Comparison of ENCODE assay signal across 17 cellular contexts in genomic region chr19:49780861-49781260, GRCh38. TPM values are rescaled to one million over a fixed set of nuclear protein-coding genes. Genes with fewer than 3 reads are reported as not detected.
DNase-seq lines count a peak whose midpoint lies in the region; ATAC-seq and TF ChIP-seq lines count a peak whose summit lies in the region.
"Had no signal": no experiment of that assay in that cellular context is flagged by ENCODE, and none has a peak within 500 bp of the region (broad histone marks: within the 10 kb centered on the region; RNA-seq: fewer than 3 reads in every experiment).

No MANE protein-coding gene starts in this region.

- TF ChIP-seq POLR2A in breast epithelium (IDR thresholded peaks at IDR 0.05), result no peak

- H3K4me3 ChIP-seq in Caco-2 (ENCODE audit: low read depth, low read length) (no peak overlapping the region), breast epithelium (no peak overlapping the region)
- H3K4me3 ChIP-seq: esophagus squamous epithelium had no signal

- intact Hi-C loops in activated CD4-positive, alpha-beta memory T cell treated with anti-CD3 and anti-CD28 coated beads for 36 hours (cut with micrococcal nuclease), result no loop called here
- intact Hi-C loops in Caco-2 (cut with micrococcal nuclease; ENCODE audit: unreplicated experiment) (no loop called here), breast epithelium (cut with DNase I; ENCODE audit: low total_unique reads) (no loop called here)

- H3K9me3 Mint-ChIP-seq in activated CD4-positive, alpha-beta memory T cell treated with anti-CD3 and anti-CD28 coated beads, Interleukin-2, amount 10 ng/mL, durations not matched to agents 7 days and 5 days, result no peaks in the 10 kb centered on the region
- no peaks in the 10 kb centered on the region for H3K9me3 Mint-ChIP-seq in activated CD4-positive, alpha-beta memory T cell treated with anti-CD3 and anti-CD28 coated beads for 36 hours
- H3K9me3 Mint-ChIP-seq in Caco-2 (ENCODE audit: unreplicated experiment) (no peaks in the 10 kb centered on the region), nephron progenitor cell (no peaks in the 10 kb centered on the region)
- H3K9me3 Mint-ChIP-seq in effector memory CD8-positive, alpha-beta T cell, result no peaks in the 10 kb centered on the region
- H3K9me3 Mint-ChIP-seq: CD8-positive, alpha-beta memory T cell had no signal

- no peaks in the 10 kb centered on the region for H3K27me3 Mint-ChIP-seq in activated CD4-positive, alpha-beta memory T cell treated with anti-CD3 and anti-CD28 coated beads, Interleukin-2, amount 10 ng/mL, durations not matched to agents 7 days and 5 days
- no peaks in the 10 kb centered on the region for H3K27me3 Mint-ChIP-seq in activated CD4-positive, alpha-beta memory T cell treated with anti-CD3 and anti-CD28 coated beads for 36 hours
- no peaks in the 10 kb centered on the region for H3K27me3 Mint-ChIP-seq in Caco-2 (ENCODE audit: insufficient read depth, unreplicated experiment)
- H3K27me3 Mint-ChIP-seq in effector memory CD8-positive, alpha-beta T cell, result no peaks in the 10 kb centered on the region
- H3K27me3 Mint-ChIP-seq in nephron progenitor cell (ENCODE audit: low read depth, poor library complexity), result peaks cover 2% of the 10 kb centered on the region
- H3K27me3 Mint-ChIP-seq: CD8-positive, alpha-beta memory T cell had no signal

- POLR2A ChIA-PET in activated CD4-positive, alpha-beta memory T cell treated with anti-CD3 and anti-CD28 coated beads, Interleukin-2, amount 10 ng/mL, durations not matched to agents 7 days and 5 days (lab: Charles Lee), result no interaction called here
- POLR2A ChIA-PET in activated CD4-positive, alpha-beta memory T cell treated with anti-CD3 and anti-CD28 coated beads for 36 hours (lab: Charles Lee), result no interaction called here
- POLR2A ChIA-PET in Caco-2 (lab: Charles Lee), result interaction anchor here (0.5 kb wide), 1 partner anchor 14 kb away, joined by 4 read pairs; the partner anchor contains the start of gene AP2A1

- no peak overlapping the region for H3K4me3 Mint-ChIP-seq in activated CD4-positive, alpha-beta memory T cell treated with anti-CD3 and anti-CD28 coated beads, Interleukin-2, amount 10 ng/mL, durations not matched to agents 7 days and 5 days
- no peak overlapping the region for H3K4me3 Mint-ChIP-seq in activated CD4-positive, alpha-beta memory T cell treated with anti-CD3 and anti-CD28 coated beads for 36 hours
- H3K4me3 Mint-ChIP-seq in Caco-2 (ENCODE audit: unreplicated experiment) (no peak overlapping the region), nephron progenitor cell (no peak overlapping the region)
- no peak overlapping the region for H3K4me3 Mint-ChIP-seq in effector memory CD8-positive, alpha-beta T cell
- H3K4me3 Mint-ChIP-seq: CD8-positive, alpha-beta memory T cell had no signal

- no peak for TF ChIP-seq CTCF in Caco-2 (IDR thresholded peaks at IDR 0.05; ENCODE audit: insufficient read depth in 1 of 2, low read depth in 1 of 2, low read length in 1 of 2, severe bottlenecking in 1 of 2, unreplicated experiment in 1 of 2)
- TF ChIP-seq CTCF in nephron progenitor cell (IDR thresholded peaks at IDR 0.05), result no peak
- no peak for TF ChIP-seq CTCF in breast epithelium (IDR thresholded peaks at IDR 0.05)

- BruUV-seq in Caco-2 (replicated peaks; lab: Mats Ljungman, UMichigan), result no TSS peak

- H3K27ac ChIP-seq in breast epithelium, result no peak overlapping the region
- H3K27ac ChIP-seq: VCaP had no signal

- DNase-seq in activated CD4-positive, alpha-beta memory T cell treated with anti-CD3 and anti-CD28 coated beads, Interleukin-2, amount 10 ng/mL, durations not matched to agents 7 days and 5 days, result no peak
- no peak for DNase-seq in activated CD4-positive, alpha-beta memory T cell treated with anti-CD3 and anti-CD28 coated beads for 36 hours
- DNase-seq in Caco-2, result no peak
- DNase-seq in effector memory CD8-positive, alpha-beta T cell, result no peak
- DNase-seq in nephron progenitor cell, result no peak
- DNase-seq in breast epithelium (ENCODE audit: low spot score in 2 of 2), result no peak
- DNase-seq: CD8-positive, alpha-beta memory T cell; EL; esophagus squamous epithelium; islet precursor cell; NCI-H2029; NCI-H510A treated with DMSO at 0.1 percent for 48 hours had no signal

- H3K4me1 ChIP-seq in Caco-2, result peaks cover 4% of the 10 kb centered on the region
- no peaks in the 10 kb centered on the region for H3K4me1 ChIP-seq in breast epithelium

- peaks cover 49% of the 10 kb centered on the region for H3K36me3 Mint-ChIP-seq in activated CD4-positive, alpha-beta memory T cell treated with anti-CD3 and anti-CD28 coated beads, Interleukin-2, amount 10 ng/mL, durations not matched to agents 7 days and 5 days (ENCODE audit: low read depth)
- peaks cover 22% of the 10 kb centered on the region for H3K36me3 Mint-ChIP-seq in activated CD4-positive, alpha-beta memory T cell treated with anti-CD3 and anti-CD28 coated beads for 36 hours
- peaks cover 53% of the 10 kb centered on the region for H3K36me3 Mint-ChIP-seq in Caco-2 (ENCODE audit: insufficient read depth, unreplicated experiment)
- H3K36me3 Mint-ChIP-seq in effector memory CD8-positive, alpha-beta T cell (ENCODE audit: insufficient read depth), result peaks cover 36% of the 10 kb centered on the region
- H3K36me3 Mint-ChIP-seq in nephron progenitor cell (ENCODE audit: low read depth), result peaks cover 43% of the 10 kb centered on the region

- peaks cover 23% of the 10 kb centered on the region for H3K4me1 Mint-ChIP-seq in activated CD4-positive, alpha-beta memory T cell treated with anti-CD3 and anti-CD28 coated beads, Interleukin-2, amount 10 ng/mL, durations not matched to agents 7 days and 5 days
- peaks cover 5% of the 10 kb centered on the region for H3K4me1 Mint-ChIP-seq in activated CD4-positive, alpha-beta memory T cell treated with anti-CD3 and anti-CD28 coated beads for 36 hours (ENCODE audit: low read depth)
- H3K4me1 Mint-ChIP-seq in Caco-2 (ENCODE audit: low read depth, unreplicated experiment), result peaks cover 23% of the 10 kb centered on the region
- H3K4me1 Mint-ChIP-seq in effector memory CD8-positive, alpha-beta T cell (ENCODE audit: low read depth in 2 of 2), result peaks cover 16 to 25% of the 10 kb centered on the region in 2 donors
- H3K4me1 Mint-ChIP-seq in nephron progenitor cell, result peaks cover 26% of the 10 kb centered on the region

- CTCF ChIA-PET in activated CD4-positive, alpha-beta memory T cell treated with anti-CD3 and anti-CD28 coated beads, Interleukin-2, amount 10 ng/mL, durations not matched to agents 7 days and 5 days (lab: Charles Lee), result no interaction called here
- CTCF ChIA-PET in activated CD4-positive, alpha-beta memory T cell treated with anti-CD3 and anti-CD28 coated beads for 36 hours (lab: Charles Lee), result no interaction called here
- CTCF ChIA-PET in Caco-2 (lab: Charles Lee), result no interaction called here

- H3K27ac Mint-ChIP-seq in activated CD4-positive, alpha-beta memory T cell treated with anti-CD3 and anti-CD28 coated beads, Interleukin-2, amount 10 ng/mL, durations not matched to agents 7 days and 5 days, result peak overlapping the region; percentile 30
- no peak overlapping the region for H3K27ac Mint-ChIP-seq in activated CD4-positive, alpha-beta memory T cell treated with anti-CD3 and anti-CD28 coated beads for 36 hours
- H3K27ac Mint-ChIP-seq in Caco-2 (ENCODE audit: unreplicated experiment), result peak overlapping the region; percentile 43
- peak overlapping the region; percentile 78 to 91 for H3K27ac Mint-ChIP-seq in effector memory CD8-positive, alpha-beta T cell
- peak overlapping the region; percentile 83 for H3K27ac Mint-ChIP-seq in nephron progenitor cell

- no peaks in the 10 kb centered on the region for H3K27me3 ChIP-seq in Caco-2 (replicated peaks; ENCODE audit: control insufficient read depth, insufficient read depth, low read length)
- no peaks in the 10 kb centered on the region for H3K27me3 ChIP-seq in breast epithelium
- H3K27me3 ChIP-seq: esophagus squamous epithelium had no signal

- ATAC-seq in effector memory CD8-positive, alpha-beta T cell (replicated peaks), result no peak
- ATAC-seq in HG02759 (IDR thresholded peaks at IDR 0.05; ENCODE audit: unreplicated experiment) (no peak), GM21528 (IDR thresholded peaks at IDR 0.05; ENCODE audit: low FRiP score, unreplicated experiment) (no peak)

- peaks cover 2% of the 10 kb centered on the region; the same call in 1 of the 2 replicates for H3K36me3 ChIP-seq in Caco-2 (ENCODE audit: control insufficient read depth, insufficient read depth, low read length)
- H3K36me3 ChIP-seq in breast epithelium, result no peaks in the 10 kb centered on the region

- no peaks in the 10 kb centered on the region for H3K9me3 ChIP-seq in Caco-2
- H3K9me3 ChIP-seq in breast epithelium, result no peaks in the 10 kb centered on the region
- H3K9me3 ChIP-seq: esophagus squamous epithelium had no signal

RNA-seq across cellular contexts. Expression of gene AP2A1, which starts 14.1 kb away (rescaled TPM):
- 10 to 100 TPM; 78.0 to 79.2 TPM for total RNA-seq in activated CD4-positive, alpha-beta memory T cell treated with anti-CD3 and anti-CD28 coated beads, Interleukin-2, amount 10 ng/mL, durations not matched to agents 7 days and 5 days
- total RNA-seq in activated CD4-positive, alpha-beta memory T cell treated with anti-CD3 and anti-CD28 coated beads for 36 hours, result 10 to 100 TPM; 86.0 to 88.4 TPM
- total RNA-seq in Caco-2 (2022) (107 and 126 TPM in 2 replicates), breast epithelium (10 to 100 TPM; 42.1 to 71.0 (median 59.3) TPM)

RNA-seq across cellular contexts. Expression of gene TSKS, which starts 17.8 kb away (rescaled TPM):
- under 1 TPM; 0.63 to 0.86 TPM for total RNA-seq in activated CD4-positive, alpha-beta memory T cell treated with anti-CD3 and anti-CD28 coated beads, Interleukin-2, amount 10 ng/mL, durations not matched to agents 7 days and 5 days
- total RNA-seq in activated CD4-positive, alpha-beta memory T cell treated with anti-CD3 and anti-CD28 coated beads for 36 hours, result under 1 TPM; 0.40 to 0.63 TPM
- total RNA-seq in Caco-2 (2022), result not detected in 2 replicates
- under 1 TPM in 2 of 3 donors, not detected in 1; 0.33 to 0.96 TPM for total RNA-seq in breast epithelium
- total RNA-seq: bronchial epithelial cell, esophagus squamous epithelium, glomerular endothelial cell had no signal

RNA-seq across cellular contexts. Expression of gene FUZ, which starts 32.2 kb away (rescaled TPM):
- total RNA-seq in activated CD4-positive, alpha-beta memory T cell treated with anti-CD3 and anti-CD28 coated beads, Interleukin-2, amount 10 ng/mL, durations not matched to agents 7 days and 5 days, result 10 to 100 TPM; 13.7 to 13.9 TPM
- 10 to 100 TPM; 15.2 to 16.2 TPM for total RNA-seq in activated CD4-positive, alpha-beta memory T cell treated with anti-CD3 and anti-CD28 coated beads for 36 hours
- 0.75 and 0.93 TPM in 2 replicates for total RNA-seq in Caco-2 (2022)
- 10 to 100 TPM; 13.0 to 27.4 (median 18.7) TPM for total RNA-seq in breast epithelium

RNA-seq across cellular contexts. Expression of gene MED25, which starts 37.2 kb away (rescaled TPM):
- total RNA-seq in activated CD4-positive, alpha-beta memory T cell treated with anti-CD3 and anti-CD28 coated beads, Interleukin-2, amount 10 ng/mL, durations not matched to agents 7 days and 5 days, result 10 to 100 TPM; 65.3 to 67.9 TPM
- 10 to 100 TPM; 45.6 to 50.2 TPM for total RNA-seq in activated CD4-positive, alpha-beta memory T cell treated with anti-CD3 and anti-CD28 coated beads for 36 hours
- total RNA-seq in Caco-2 (2022) (102 and 104 TPM in 2 replicates), breast epithelium (10 to 100 TPM; 16.3 to 27.5 (median 20.6) TPM)
